9 cellular contexts compared by ENCODE assay signal in genomic region chr3:147411235-147411607, GRCh38. TPM values are rescaled to one million over a fixed set of nuclear protein-coding genes. Genes with fewer than 3 reads are reported as not detected.
A peak's percentile ranks its signal among the peaks of the same experiment; 100 is the strongest.
DNase-seq lines count a peak whose midpoint lies in the region; ATAC-seq and TF ChIP-seq lines count a peak whose summit lies in the region.
"Had no signal": no experiment of that assay in that cellular context is flagged by ENCODE, and none has a peak within 500 bp of the region (broad histone marks: within the 10 kb centered on the region; RNA-seq: fewer than 3 reads in every experiment).

No MANE protein-coding gene starts in this region.

- no peaks in the 10 kb centered on the region for H3F3A ChIP-seq in smooth muscle cell (ENCODE audit: low read depth)

- H3K4me3 Mint-ChIP-seq in glutamatergic neuron (ENCODE audit: unreplicated experiment), result peak overlapping the region; percentile 41

- peak overlapping the region; percentile 84 for H3K4me2 ChIP-seq in smooth muscle cell

- H3K4me1 ChIP-seq in smooth muscle cell (ENCODE audit: low read depth), result peaks cover 13% of the 10 kb centered on the region

- H3K4me3 ChIP-seq in WI38 (ENCODE audit: low read depth, low read length) (peak overlapping the region; percentile 49), smooth muscle cell (peak overlapping the region; percentile 42)

- peaks cover 73% of the 10 kb centered on the region for H3K27me3 Mint-ChIP-seq in glutamatergic neuron (ENCODE audit: unreplicated experiment)

- H3K9me3 Mint-ChIP-seq in glutamatergic neuron (ENCODE audit: unreplicated experiment), result peaks cover 40% of the 10 kb centered on the region

- H3K27ac ChIP-seq in smooth muscle cell (ENCODE audit: low read depth), result no peak overlapping the region

- H3K27me3 ChIP-seq in smooth muscle cell (ENCODE audit: low read depth), result peaks cover 100% of the 10 kb centered on the region

- no peak overlapping the region for H3K9ac ChIP-seq in smooth muscle cell (ENCODE audit: low read depth)

- WGBS in smooth muscle cell (ENCODE audit: low lambda C conversion rate), result 2% methylated on average over 14 of the region's 14 CpGs

- no peak for ATAC-seq in GM19023 (IDR thresholded peaks at IDR 0.05; ENCODE audit: unreplicated experiment)

- no peak for TF ChIP-seq CTCF in WI38 (IDR thresholded peaks at IDR 0.05; ENCODE audit: low read depth, low read length)
- TF ChIP-seq CTCF in glutamatergic neuron (IDR thresholded peaks at IDR 0.05; ENCODE audit: partially characterized antibody, unreplicated experiment), result no peak
- no peak for TF ChIP-seq CTCF in smooth muscle cell (IDR thresholded peaks at IDR 0.05; ENCODE audit: borderline replicate concordance, insufficient read depth, poor library complexity, severe bottlenecking)

- no peaks in the 10 kb centered on the region for H3K9me3 ChIP-seq in smooth muscle cell (replicated peaks; ENCODE audit: low read depth)

- H3K4me1 Mint-ChIP-seq in glutamatergic neuron (ENCODE audit: low read depth, unreplicated experiment), result peaks cover 11% of the 10 kb centered on the region

- H3K27ac Mint-ChIP-seq in glutamatergic neuron (ENCODE audit: unreplicated experiment), result no peak overlapping the region

- peaks cover 6% of the 10 kb centered on the region for H4K20me1 ChIP-seq in smooth muscle cell (ENCODE audit: low read depth)

- H3K79me2 ChIP-seq in smooth muscle cell (ENCODE audit: low read depth), result no peaks in the 10 kb centered on the region

- DNase-seq in NCI-H1694 (lab: John Stamatoyannopoulos, UW), result peak; percentile 9
- no peak for DNase-seq in NCI-H1694 treated with DMSO at 0.1 percent for 48 hours (lab: John Stamatoyannopoulos, UW)
- DNase-seq in glutamatergic neuron, result no peak
- DNase-seq in smooth muscle cell (lab: John Stamatoyannopoulos, UW; ENCODE audit: unreplicated experiment), result no peak
- DNase-seq in DMS114 treated with DMSO at 0.1 percent for 48 hours (lab: John Stamatoyannopoulos, UW; ENCODE audit: unreplicated experiment), result no peak
- DNase-seq in SK-N-DZ (ENCODE audit: low spot score), result no peak
- DNase-seq: 8988T had no signal

- H3K36me3 ChIP-seq in smooth muscle cell (ENCODE audit: low read depth), result no peaks in the 10 kb centered on the region

- no peak overlapping the region for H2AFZ ChIP-seq in smooth muscle cell (ENCODE audit: low read depth)

- H3K36me3 Mint-ChIP-seq in glutamatergic neuron (ENCODE audit: unreplicated experiment), result no peaks in the 10 kb centered on the region

RNA-seq across cellular contexts. Expression of gene ZIC1, which starts 2.1 kb away (rescaled TPM):
- total RNA-seq in glutamatergic neuron (ENCODE audit: unreplicated experiment) (not detected), smooth muscle cell (not detected in 2 replicates)
- polyA plus RNA-seq in smooth muscle cell, result not detected in 2 replicates
- polyA plus RNA-seq in SK-N-DZ (2014; cell fraction: cytosol; rRNA removed), result not detected in 2 replicates
- 0.02 TPM in 1 of 2 replicates, not detected in the other for polyA plus RNA-seq in SK-N-DZ (2014; cell fraction: nucleus; rRNA removed)

RNA-seq across cellular contexts. Expression of gene ZIC4, which starts 4.9 kb away (rescaled TPM):
- total RNA-seq in glutamatergic neuron (ENCODE audit: unreplicated experiment), result not detected
- not detected in 2 replicates for total RNA-seq in smooth muscle cell
- not detected in 2 replicates for polyA plus RNA-seq in smooth muscle cell
- polyA plus RNA-seq in SK-N-DZ (2014; cell fraction: cytosol; rRNA removed), result not detected in 2 replicates
- not detected in 2 replicates for polyA plus RNA-seq in SK-N-DZ (2014; cell fraction: nucleus; rRNA removed)
